In genomic region chr4:6917445-6918241, GRCh38 we compare ENCODE assay signal across 1 cellular context.
TF ChIP-seq lines count a peak whose summit lies in the region.

No MANE protein-coding gene starts in this region.

TF ChIP-seq in HepG2, 621 proteins besides CTCF, POLR2A, EP300 and RAD21 (continued from another document and continues in another):
- TF ChIP-seq TRAFD1 (CRISPR knock-in tag; IDR thresholded peaks at IDR 0.05; ENCODE audit: borderline replicate concordance), result no peak
- TF ChIP-seq BCL3 (CRISPR knock-in tag; IDR thresholded peaks at IDR 0.05), result peak; percentile 90
- TF ChIP-seq ZNF75D (CRISPR knock-in tag; IDR thresholded peaks at IDR 0.05; ENCODE audit: borderline replicate concordance), result no peak
- no peak for TF ChIP-seq TGIF2 (CRISPR knock-in tag; IDR thresholded peaks at IDR 0.05)
- TF ChIP-seq ZNF512 (CRISPR knock-in tag; IDR thresholded peaks at IDR 0.05), result no peak
- TF ChIP-seq KMT2B (CRISPR knock-in tag; IDR thresholded peaks at IDR 0.05), result peak; percentile 64; the same call in 1 of the 2 replicates
- TF ChIP-seq ZFP82 (CRISPR knock-in tag; IDR thresholded peaks at IDR 0.05; ENCODE audit: borderline replicate concordance), result no peak
- peak; percentile 60; the same call in 1 of the 2 replicates for TF ChIP-seq YEATS2 (CRISPR knock-in tag; IDR thresholded peaks at IDR 0.05; ENCODE audit: borderline replicate concordance)
- no peak for TF ChIP-seq ZNF615 (CRISPR knock-in tag; IDR thresholded peaks at IDR 0.05; ENCODE audit: borderline replicate concordance)
- TF ChIP-seq MEF2D (CRISPR knock-in tag; IDR thresholded peaks at IDR 0.05), result peak; percentile 88
- TF ChIP-seq RBM39 (IDR thresholded peaks at IDR 0.05; ENCODE audit: low read depth, low read length, poor library complexity, severe bottlenecking), result no peak
- TF ChIP-seq SKIL (CRISPR knock-in tag; IDR thresholded peaks at IDR 0.05; ENCODE audit: borderline replicate concordance), result peak; percentile 89
- TF ChIP-seq ZNF709 (CRISPR knock-in tag; IDR thresholded peaks at IDR 0.05), result peak; percentile 69; the same call in 1 of the 2 replicates
- peak; percentile 71 for TF ChIP-seq ZBTB38 (CRISPR knock-in tag; IDR thresholded peaks at IDR 0.05)
- peak; percentile 41; the same call in 1 of the 2 replicates for TF ChIP-seq ZNF414 (CRISPR knock-in tag; IDR thresholded peaks at IDR 0.05)
- no peak for TF ChIP-seq ZFP91 (CRISPR knock-in tag; IDR thresholded peaks at IDR 0.05; ENCODE audit: borderline replicate concordance)
- peak; percentile 85 for TF ChIP-seq SMAD3 (CRISPR knock-in tag; IDR thresholded peaks at IDR 0.05)
- TF ChIP-seq IRF2 (CRISPR knock-in tag; IDR thresholded peaks at IDR 0.05), result peak; percentile 90; the same call in 1 of the 2 replicates
- TF ChIP-seq SNAPC5 (CRISPR knock-in tag; IDR thresholded peaks at IDR 0.05; ENCODE audit: borderline replicate concordance), result peak; percentile 91
- TF ChIP-seq ZNF282 (IDR thresholded peaks at IDR 0.05; ENCODE audit: partially characterized antibody), result no peak
- peak; percentile 45; the same call in 1 of the 2 replicates for TF ChIP-seq ZNF329 (CRISPR knock-in tag; IDR thresholded peaks at IDR 0.05; ENCODE audit: low read depth)
- no peak for TF ChIP-seq ZNF777 (CRISPR knock-in tag; IDR thresholded peaks at IDR 0.05)
- no peak for TF ChIP-seq TP53 (CRISPR knock-in tag; conservative IDR thresholded peaks at IDR 0.05)
- TF ChIP-seq JDP2 (CRISPR knock-in tag; IDR thresholded peaks at IDR 0.05; ENCODE audit: borderline replicate concordance), result no peak; the same call in 1 of the 2 replicates
- peak; percentile 94 for TF ChIP-seq ZNF792 (CRISPR knock-in tag; IDR thresholded peaks at IDR 0.05)
- no peak for TF ChIP-seq NBN (conservative IDR thresholded peaks at IDR 0.05)
- TF ChIP-seq RFX5 (IDR thresholded peaks at IDR 0.05; ENCODE audit: low read depth, low read length), result no peak
- TF ChIP-seq ZBTB43 (CRISPR knock-in tag; conservative IDR thresholded peaks at IDR 0.05), result peak; percentile 94
- TF ChIP-seq SYNCRIP (IDR thresholded peaks at IDR 0.05; ENCODE audit: insufficient read depth, low read depth, low read length), result no peak
- no peak for TF ChIP-seq THAP8 (CRISPR knock-in tag; IDR thresholded peaks at IDR 0.05; ENCODE audit: borderline replicate concordance)
- TF ChIP-seq NFRKB (IDR thresholded peaks at IDR 0.05), result no peak
- TF ChIP-seq HIVEP1 (CRISPR knock-in tag; IDR thresholded peaks at IDR 0.05), result peak; percentile 56
- TF ChIP-seq ZNF574 (CRISPR knock-in tag; IDR thresholded peaks at IDR 0.05), result peak; percentile 70
- TF ChIP-seq ZBTB3 (CRISPR knock-in tag; IDR thresholded peaks at IDR 0.05; ENCODE audit: borderline replicate concordance, low read depth), result peak; percentile 64; the same call in 1 of the 2 replicates
- TF ChIP-seq TBX3 (IDR thresholded peaks at IDR 0.05; ENCODE audit: borderline replicate concordance), result peak; percentile 98
- 0 out of 2 replicates have a peak, but pooled peaks have one; percentile 44 for TF ChIP-seq CREBL2 (CRISPR knock-in tag; IDR thresholded peaks at IDR 0.05; ENCODE audit: borderline replicate concordance)
- TF ChIP-seq SRF (IDR thresholded peaks at IDR 0.05; ENCODE audit: low read depth, low read length), result peak; percentile 79
- peak; percentile 95 for TF ChIP-seq ARID5B (CRISPR knock-in tag; IDR thresholded peaks at IDR 0.05)
- peak; percentile 60; the same call in 1 of the 2 replicates for TF ChIP-seq HIC2 (CRISPR knock-in tag; IDR thresholded peaks at IDR 0.05; ENCODE audit: low read depth)
